ENCODE assay signal across 23 cellular contexts in the genomic region with DNA sequence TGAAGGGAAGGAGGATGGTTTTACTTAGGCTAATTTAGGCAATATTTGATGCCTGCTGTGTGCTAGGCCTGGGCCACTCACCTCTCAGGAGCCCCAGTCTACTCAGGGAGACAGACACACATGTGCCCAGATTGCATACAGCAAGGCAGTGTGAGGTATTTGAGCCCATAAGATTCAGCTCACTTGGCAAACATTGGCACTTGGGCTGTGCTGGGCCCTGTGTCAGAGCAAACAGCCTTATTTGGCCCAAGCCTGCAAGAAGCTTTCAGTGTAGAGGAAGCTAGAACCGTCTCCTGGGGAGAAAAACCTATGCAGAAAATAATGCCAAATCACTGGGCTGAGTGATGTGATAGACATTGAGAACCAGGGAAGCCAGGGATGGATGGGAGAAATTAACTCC. TPM values are rescaled to one million over a fixed set of nuclear protein-coding genes. Genes with fewer than 3 reads are reported as not detected.
DNase-seq lines count a peak whose midpoint lies in the region; ATAC-seq and TF ChIP-seq lines count a peak whose summit lies in the region.
"Had no signal": no experiment of that assay in that cellular context is flagged by ENCODE, and none has a peak within 500 bp of the region (broad histone marks: within the 10 kb centered on the region; RNA-seq: fewer than 3 reads in every experiment).

No MANE protein-coding gene starts in this region.

- peaks cover 7 to 15% of the 10 kb centered on the region in 2 experiments; a peak in 3 of 4 replicates for H3K79me1 ChIP-seq in IMR-90 (ENCODE audit: low read depth in 1 of 2, low read length in 2 of 2)

- no peak overlapping the region for H3K23ac ChIP-seq in IMR-90 (ENCODE audit: low read depth, low read length)

- ATAC-seq in IMR-90 (ENCODE audit: low read depth) (no peak), left lobe of liver (peak; percentile 61), thoracic aorta (ENCODE audit: insufficient number of reproducible peaks, low FRiP score, low read depth) (no peak)
- ATAC-seq in activated naive CD8-positive, alpha-beta T cell treated with anti-CD3 and anti-CD28 coated beads, Interleukin-2, amount 50 U/mL, for 24 hours: no peak
- ATAC-seq: activated CD8-positive, alpha-beta memory T cell treated with anti-CD3 and anti-CD28 coated beads, Interleukin-2, amount 10 ng/mL, durations not matched to agents 7 days and 5 days; GM12878 had no signal

- H2AFZ ChIP-seq in IMR-90 (replicated peaks; ENCODE audit: low read length, poor library complexity): peak overlapping the region; percentile 67

- H3K4me2 ChIP-seq in IMR-90 (ENCODE audit: low read depth, low read length): no peak overlapping the region
- H3K4me2 ChIP-seq: smooth muscle cell had no signal

- peak overlapping the region; percentile 33 for H2BK20ac ChIP-seq in IMR-90 (ENCODE audit: low read depth, low read length)

- peaks cover 14% of the 10 kb centered on the region for H3K4me1 ChIP-seq in IMR-90 (ENCODE audit: control insufficient read depth, insufficient read depth, low read length)
- H3K4me1 ChIP-seq in thoracic aorta (ENCODE audit: control insufficient read depth in 1 of 2, low read depth in 2 of 2): peaks cover 11 to 46% of the 10 kb centered on the region in 2 donors
- peaks cover 8% of the 10 kb centered on the region for H3K4me1 ChIP-seq in effector memory CD4-positive, alpha-beta T cell (ENCODE audit: control insufficient read depth, insufficient read depth, low read length, poor library complexity, severe bottlenecking)

- no peaks in the 10 kb centered on the region for H3K36me3 ChIP-seq in IMR-90 (ENCODE audit: control insufficient read depth, insufficient read depth, low read length)
- H3K36me3 ChIP-seq in thoracic aorta: no peaks in the 10 kb centered on the region
- H3K36me3 ChIP-seq in effector memory CD4-positive, alpha-beta T cell (ENCODE audit: control insufficient read depth, insufficient read depth, low read length): no peaks in the 10 kb centered on the region
- H3K36me3 ChIP-seq: neutrophil, vagina had no signal

- H3K56ac ChIP-seq in IMR-90 (ENCODE audit: extremely low read depth, insufficient read depth, low read length): no peak overlapping the region

- no peaks in the 10 kb centered on the region for H3K36me3 Mint-ChIP-seq in activated naive CD8-positive, alpha-beta T cell treated with anti-CD3 and anti-CD28 coated beads, Interleukin-2, amount 50 U/mL, for 24 hours (ENCODE audit: low read depth)
- H3K36me3 Mint-ChIP-seq in activated CD4-positive, alpha-beta memory T cell treated with anti-CD3 and anti-CD28 coated beads, Interleukin-2, amount 10 ng/mL, durations not matched to agents 7 days and 5 days (ENCODE audit: low read depth): no peaks in the 10 kb centered on the region
- no peaks in the 10 kb centered on the region for H3K36me3 Mint-ChIP-seq in activated naive CD4-positive, alpha-beta T cell treated with anti-CD3 and anti-CD28 coated beads for 36 hours (ENCODE audit: low read depth)
- H3K36me3 Mint-ChIP-seq: activated CD8-positive, alpha-beta memory T cell treated with anti-CD3 and anti-CD28 coated beads, Interleukin-2, amount 10 ng/mL, durations not matched to agents 7 days and 5 days had no signal

- no peak for TF ChIP-seq POLR2A in IMR-90 (IDR thresholded peaks at IDR 0.05; ENCODE audit: low read depth, low read length)

- H3K27ac Mint-ChIP-seq in activated naive CD8-positive, alpha-beta T cell treated with anti-CD3 and anti-CD28 coated beads, Interleukin-2, amount 50 U/mL, for 24 hours: no peak overlapping the region
- H3K27ac Mint-ChIP-seq in activated CD4-positive, alpha-beta memory T cell treated with anti-CD3 and anti-CD28 coated beads, Interleukin-2, amount 10 ng/mL, durations not matched to agents 7 days and 5 days: no peak overlapping the region
- no peak overlapping the region for H3K27ac Mint-ChIP-seq in activated naive CD4-positive, alpha-beta T cell treated with anti-CD3 and anti-CD28 coated beads for 36 hours
- H3K27ac Mint-ChIP-seq: activated CD4-positive, alpha-beta T cell treated with anti-CD3 and anti-CD28 coated beads, Interleukin-2, amount 10 ng/mL, durations not matched to agents 7 days and 5 days; activated CD8-positive, alpha-beta memory T cell treated with anti-CD3 and anti-CD28 coated beads, Interleukin-2, amount 10 ng/mL, durations not matched to agents 7 days and 5 days; activated naive CD4-positive, alpha-beta T cell treated with anti-CD3 and anti-CD28 coated beads, Interleukin-2, amount 10 ng/mL, durations not matched to agents 7 days and 5 days had no signal

- peaks cover 11% of the 10 kb centered on the region for H3K4me1 Mint-ChIP-seq in activated naive CD8-positive, alpha-beta T cell treated with anti-CD3 and anti-CD28 coated beads, Interleukin-2, amount 50 U/mL, for 24 hours
- H3K4me1 Mint-ChIP-seq in activated CD4-positive, alpha-beta memory T cell treated with anti-CD3 and anti-CD28 coated beads, Interleukin-2, amount 10 ng/mL, durations not matched to agents 7 days and 5 days: peaks cover 11% of the 10 kb centered on the region
- peaks cover 11% of the 10 kb centered on the region for H3K4me1 Mint-ChIP-seq in activated naive CD4-positive, alpha-beta T cell treated with anti-CD3 and anti-CD28 coated beads for 36 hours (ENCODE audit: low read depth)

- intact Hi-C loops in IMR-90 (cut with micrococcal nuclease): loop anchor here (10.0 kb wide), 1 partner anchor 388 kb away; no protein-coding TSS in a partner anchor
- intact Hi-C loops in activated naive CD4-positive, alpha-beta T cell treated with anti-CD3 and anti-CD28 coated beads for 36 hours (cut with micrococcal nuclease): no loop called here

- TF ChIP-seq CTCF in IMR-90 (conservative IDR thresholded peaks at IDR 0.05; ENCODE audit: low read depth, low read length) (no peak), astrocyte of the spinal cord (IDR thresholded peaks at IDR 0.05; ENCODE audit: low read depth, low read length) (no peak), thoracic aorta (IDR thresholded peaks at IDR 0.05) (no peak)

- H3K18ac ChIP-seq in IMR-90 (ENCODE audit: low read depth, low read length): peak overlapping the region; percentile 31; the same call in 1 of the 2 replicates

- POLR2A ChIA-PET in IMR-90 (lab: Charles Lee; ENCODE audit: unreplicated experiment): no interaction called here
- POLR2A ChIA-PET in activated CD4-positive, alpha-beta memory T cell treated with anti-CD3 and anti-CD28 coated beads, Interleukin-2, amount 10 ng/mL, durations not matched to agents 7 days and 5 days (lab: Charles Lee): interaction anchor here (1.8 to 2.3 kb wide), 2 partner anchors 10 to 19 kb away, joined by 3 to 7 read pairs; no protein-coding TSS in a partner anchor

- H3K9me3 ChIP-seq in IMR-90 (ENCODE audit: control insufficient read depth, insufficient read depth, low read length) (peaks cover 3% of the 10 kb centered on the region; the same call in 1 of the 2 replicates), thoracic aorta (no peaks in the 10 kb centered on the region)
- no peaks in the 10 kb centered on the region for H3K9me3 ChIP-seq in effector memory CD4-positive, alpha-beta T cell (ENCODE audit: control insufficient read depth, low read length)
- H3K9me3 ChIP-seq: neutrophil, vagina had no signal

- H3K27ac ChIP-seq in IMR-90 (ENCODE audit: insufficient read depth, low read length) (no peak overlapping the region), thoracic aorta (peak overlapping the region; percentile 99)
- no peak overlapping the region for H3K27ac ChIP-seq in effector memory CD4-positive, alpha-beta T cell (ENCODE audit: insufficient read depth, low read length, poor library complexity, severe bottlenecking)
- H3K27ac ChIP-seq: neutrophil, vagina had no signal

- peak overlapping the region; percentile 53 for H2BK120ac ChIP-seq in IMR-90 (ENCODE audit: low read depth, low read length)

- no peaks in the 10 kb centered on the region for H3K27me3 ChIP-seq in IMR-90 (ENCODE audit: control insufficient read depth, insufficient read depth, low read length)
- no peaks in the 10 kb centered on the region for H3K27me3 ChIP-seq in thoracic aorta (replicated peaks; ENCODE audit: insufficient read depth)
- peaks cover 20% of the 10 kb centered on the region for H3K27me3 ChIP-seq in effector memory CD4-positive, alpha-beta T cell (replicated peaks; ENCODE audit: control insufficient read depth, insufficient read depth, low read length, poor library complexity, severe bottlenecking)
- H3K27me3 ChIP-seq: vagina had no signal

- DNase-seq in IMR-90: no peak
- peak; percentile 13 for DNase-seq in astrocyte of the spinal cord (ENCODE audit: low read depth, low spot score)
- no peak for DNase-seq in left lobe of liver (ENCODE audit: low spot score)
- DNase-seq in thoracic aorta (ENCODE audit: low spot score): no peak
- no peak for DNase-seq in effector memory CD4-positive, alpha-beta T cell
- no peak for DNase-seq in activated naive CD8-positive, alpha-beta T cell treated with anti-CD3 and anti-CD28 coated beads, Interleukin-2, amount 50 U/mL, for 24 hours
- no peak for DNase-seq in activated CD4-positive, alpha-beta memory T cell treated with anti-CD3 and anti-CD28 coated beads, Interleukin-2, amount 10 ng/mL, durations not matched to agents 7 days and 5 days
- no peak for DNase-seq in activated naive CD4-positive, alpha-beta T cell treated with anti-CD3 and anti-CD28 coated beads for 36 hours
- DNase-seq: activated CD4-positive, alpha-beta T cell treated with anti-CD3 and anti-CD28 coated beads, Interleukin-2, amount 10 ng/mL, durations not matched to agents 7 days and 5 days; activated CD8-positive, alpha-beta memory T cell treated with anti-CD3 and anti-CD28 coated beads, Interleukin-2, amount 10 ng/mL, durations not matched to agents 7 days and 5 days; activated naive CD4-positive, alpha-beta T cell treated with anti-CD3 and anti-CD28 coated beads, Interleukin-2, amount 10 ng/mL, durations not matched to agents 7 days and 5 days; erythroblast; H7; Kasumi-1; NCI-H1092; NCI-H1930; NCI-H774; stimulated activated CD4-positive, alpha-beta T cell treated with anti-CD3 and anti-CD28 coated beads, Interleukin-2, amount 100 ng/mL, for 24 hours; T-helper 9 cell had no signal

- H3K9me1 ChIP-seq in IMR-90 (ENCODE audit: insufficient read depth, low read length): 0 out of 2 replicates have a peak, but pooled peaks cover 4% of the 10 kb centered on the region

- peak overlapping the region; percentile 38 for H4K5ac ChIP-seq in IMR-90 (ENCODE audit: low read depth, low read length)

- H3K27me3 Mint-ChIP-seq in activated naive CD8-positive, alpha-beta T cell treated with anti-CD3 and anti-CD28 coated beads, Interleukin-2, amount 50 U/mL, for 24 hours: peaks cover 28% of the 10 kb centered on the region
- H3K27me3 Mint-ChIP-seq in activated CD4-positive, alpha-beta memory T cell treated with anti-CD3 and anti-CD28 coated beads, Interleukin-2, amount 10 ng/mL, durations not matched to agents 7 days and 5 days: peaks cover 26% of the 10 kb centered on the region
- H3K27me3 Mint-ChIP-seq in activated naive CD4-positive, alpha-beta T cell treated with anti-CD3 and anti-CD28 coated beads for 36 hours (ENCODE audit: low read depth): peaks cover 26% of the 10 kb centered on the region

- 83% methylated on average over 1 of the region's 1 CpG; no CpG with 5 or more reads in 1 of the 2 experiments for WGBS in IMR-90 (ENCODE audit: extremely low coverage in 2 of 2, insufficient read length in 1 of 2), 2 experiments

- CTCF ChIA-PET in IMR-90 (lab: Yijun Ruan, JAX): interaction anchor here (0.6 to 1.4 kb wide), 3 partner anchors 15 to 66 kb away, joined by 3 to 7 read pairs (median 4); no protein-coding TSS in a partner anchor
- CTCF ChIA-PET in activated CD4-positive, alpha-beta memory T cell treated with anti-CD3 and anti-CD28 coated beads, Interleukin-2, amount 10 ng/mL, durations not matched to agents 7 days and 5 days (lab: Charles Lee): interaction anchor here (0.8 to 2.5 kb wide), 3 partner anchors 22 to 81 kb away, joined by 3 to 13 read pairs (median 7); no protein-coding TSS in a partner anchor
- CTCF ChIA-PET in activated naive CD4-positive, alpha-beta T cell treated with anti-CD3 and anti-CD28 coated beads for 36 hours (lab: Charles Lee): interaction anchor here (0.6 to 2.4 kb wide), 7 partner anchors 19 to 381 kb away, joined by 3 to 11 read pairs (median 3); no protein-coding TSS in a partner anchor

- H4K8ac ChIP-seq in IMR-90 (ENCODE audit: low read depth in 2 of 2, low read length in 2 of 2): peak overlapping the region; percentile 6 to 45; a peak in 2 of 4 replicates

- H4K91ac ChIP-seq in IMR-90 (ENCODE audit: insufficient read depth, low read depth, low read length): peak overlapping the region; percentile 52; the same call in 1 of the 2 replicates

- peak overlapping the region; percentile 50 for H3K4ac ChIP-seq in IMR-90 (ENCODE audit: low read depth, low read length)

- 0 out of 3 replicates have a peak overlapping the region, but pooled peaks have one; percentile 3 for H2BK15ac ChIP-seq in IMR-90 (ENCODE audit: low read depth, low read length)

- in situ Hi-C loops in IMR-90 (cut with MboI; ENCODE audit: low sequenced_read_pairs) (no loop called here), astrocyte of the spinal cord (cut with HindIII; ENCODE audit: low sequenced_read_pairs) (no loop called here)

- no peaks in the 10 kb centered on the region for H3K9me3 Mint-ChIP-seq in activated naive CD8-positive, alpha-beta T cell treated with anti-CD3 and anti-CD28 coated beads, Interleukin-2, amount 50 U/mL, for 24 hours
- no peaks in the 10 kb centered on the region for H3K9me3 Mint-ChIP-seq in activated CD4-positive, alpha-beta memory T cell treated with anti-CD3 and anti-CD28 coated beads, Interleukin-2, amount 10 ng/mL, durations not matched to agents 7 days and 5 days
- no peaks in the 10 kb centered on the region for H3K9me3 Mint-ChIP-seq in activated naive CD4-positive, alpha-beta T cell treated with anti-CD3 and anti-CD28 coated beads for 36 hours
- H3K9me3 Mint-ChIP-seq: activated CD4-positive, alpha-beta T cell treated with anti-CD3 and anti-CD28 coated beads, Interleukin-2, amount 10 ng/mL, durations not matched to agents 7 days and 5 days; activated naive CD4-positive, alpha-beta T cell treated with anti-CD3 and anti-CD28 coated beads, Interleukin-2, amount 10 ng/mL, durations not matched to agents 7 days and 5 days had no signal

- peak overlapping the region; percentile 52 for H2AK9ac ChIP-seq in IMR-90 (replicated peaks; ENCODE audit: low read depth, low read length, poor library complexity)

- no TSS peak for BruUV-seq in IMR-90 (replicated peaks; lab: Mats Ljungman, UMichigan)

- no peak overlapping the region for H2BK5ac ChIP-seq in IMR-90 (ENCODE audit: low read depth, low read length, poor library complexity, severe bottlenecking)

- H3K9ac ChIP-seq in IMR-90 (ENCODE audit: low read depth, low read length): no peak overlapping the region

- dilution Hi-C loops in IMR-90 (cut with HindIII; ENCODE audit: low sequenced_read_pairs, unreplicated experiment): no loop called here

- no peak overlapping the region; the same call in 1 of the 2 replicates for H3K14ac ChIP-seq in IMR-90 (replicated peaks; ENCODE audit: low read depth, low read length)

- no peak for TF ChIP-seq RAD21 in IMR-90 (IDR thresholded peaks at IDR 0.05; ENCODE audit: low read length)

- H3K4me3 Mint-ChIP-seq in activated naive CD8-positive, alpha-beta T cell treated with anti-CD3 and anti-CD28 coated beads, Interleukin-2, amount 50 U/mL, for 24 hours: no peak overlapping the region
- H3K4me3 Mint-ChIP-seq in activated CD4-positive, alpha-beta memory T cell treated with anti-CD3 and anti-CD28 coated beads, Interleukin-2, amount 10 ng/mL, durations not matched to agents 7 days and 5 days: no peak overlapping the region
- no peak overlapping the region for H3K4me3 Mint-ChIP-seq in activated naive CD4-positive, alpha-beta T cell treated with anti-CD3 and anti-CD28 coated beads for 36 hours
- H3K4me3 Mint-ChIP-seq: activated CD4-positive, alpha-beta T cell treated with anti-CD3 and anti-CD28 coated beads, Interleukin-2, amount 10 ng/mL, durations not matched to agents 7 days and 5 days; activated CD8-positive, alpha-beta memory T cell treated with anti-CD3 and anti-CD28 coated beads, Interleukin-2, amount 10 ng/mL, durations not matched to agents 7 days and 5 days; activated naive CD4-positive, alpha-beta T cell treated with anti-CD3 and anti-CD28 coated beads, Interleukin-2, amount 10 ng/mL, durations not matched to agents 7 days and 5 days had no signal

- H3K4me3 ChIP-seq in IMR-90 (ENCODE audit: insufficient read depth, low read depth, low read length) (no peak overlapping the region), astrocyte of the spinal cord (ENCODE audit: low read depth, low read length) (no peak overlapping the region), thoracic aorta (no peak overlapping the region)
- H3K4me3 ChIP-seq in effector memory CD4-positive, alpha-beta T cell (ENCODE audit: insufficient read depth, low read depth, low read length, poor library complexity, severe bottlenecking): no peak overlapping the region
- H3K4me3 ChIP-seq: GM12878, smooth muscle cell, vagina had no signal

- H4K20me1 ChIP-seq in IMR-90 (ENCODE audit: insufficient read depth, low read length): no peaks in the 10 kb centered on the region; the same call in 1 of the 2 replicates

- peak overlapping the region; percentile 43 for H2AK5ac ChIP-seq in IMR-90 (ENCODE audit: low read depth, low read length)

RNA-seq across cellular contexts. Expression of a gene that starts 3.9 kb away (rescaled TPM):
- 103 and 139 TPM in 2 replicates for total RNA-seq in IMR-90 (2012; rRNA removed)
- polyA plus RNA-seq in IMR-90 (2012; rRNA removed): 41.3 and 48.9 TPM in 2 replicates
- polyA plus RNA-seq in IMR-90 (2012; cell fraction: cytosol; rRNA removed): 24.0 and 32.6 TPM in 2 replicates
- 15.3 and 50.5 TPM in 2 replicates for polyA plus RNA-seq in IMR-90 (2012; cell fraction: nucleus; rRNA removed; ENCODE audit: low replicate concordance)
- total RNA-seq in left lobe of liver: 0.45 TPM
- total RNA-seq in thoracic aorta: 100 to 1,000 TPM in 1 of 2 donors, 10 to 100 TPM in 1; 71.5 to 119 TPM
- not detected for total RNA-seq in activated CD4-positive, alpha-beta memory T cell treated with anti-CD3 and anti-CD28 coated beads, Interleukin-2, amount 10 ng/mL, durations not matched to agents 7 days and 5 days
- not detected for total RNA-seq in activated naive CD4-positive, alpha-beta T cell treated with anti-CD3 and anti-CD28 coated beads for 36 hours
- total RNA-seq: activated CD4-positive, alpha-beta T cell treated with anti-CD3 and anti-CD28 coated beads, Interleukin-2, amount 10 ng/mL, durations not matched to agents 7 days and 5 days; activated CD8-positive, alpha-beta memory T cell treated with anti-CD3 and anti-CD28 coated beads, Interleukin-2, amount 10 ng/mL, durations not matched to agents 7 days and 5 days had no signal

RNA-seq across cellular contexts. Expression of a gene that starts 55.5 kb away (rescaled TPM):
- 138 and 161 TPM in 2 replicates for total RNA-seq in IMR-90 (2012; rRNA removed)
- polyA plus RNA-seq in IMR-90 (2012; rRNA removed): 71.0 and 82.9 TPM in 2 replicates
- 30.3 and 58.3 TPM in 2 replicates for polyA plus RNA-seq in IMR-90 (2012; cell fraction: cytosol; rRNA removed)
- polyA plus RNA-seq in IMR-90 (2012; cell fraction: nucleus; rRNA removed; ENCODE audit: low replicate concordance): 34.6 and 96.3 TPM in 2 replicates
- 52.3 TPM for total RNA-seq in left lobe of liver
- total RNA-seq in thoracic aorta: 10 to 100 TPM; 66.9 to 80.8 TPM
- 100 to 1,000 TPM; 271 to 277 TPM for total RNA-seq in activated CD4-positive, alpha-beta memory T cell treated with anti-CD3 and anti-CD28 coated beads, Interleukin-2, amount 10 ng/mL, durations not matched to agents 7 days and 5 days
- 100 to 1,000 TPM; 381 to 409 TPM for total RNA-seq in activated naive CD4-positive, alpha-beta T cell treated with anti-CD3 and anti-CD28 coated beads for 36 hours

RNA-seq across cellular contexts. Expression of a gene that starts 56.1 kb away (rescaled TPM):
- 31.0 and 59.2 TPM in 2 replicates for total RNA-seq in IMR-90 (2012; rRNA removed)
- 43.5 and 52.6 TPM in 2 replicates for polyA plus RNA-seq in IMR-90 (2012; rRNA removed)
- polyA plus RNA-seq in IMR-90 (2012; cell fraction: cytosol; rRNA removed): 13.7 and 23.7 TPM in 2 replicates
- 4.7 and 28.5 TPM in 2 replicates for polyA plus RNA-seq in IMR-90 (2012; cell fraction: nucleus; rRNA removed; ENCODE audit: low replicate concordance)
- total RNA-seq in left lobe of liver: 22.7 TPM
- total RNA-seq in thoracic aorta: 10 to 100 TPM; 29.8 to 48.2 TPM
- 10 to 100 TPM; 58.1 to 60.4 TPM for total RNA-seq in activated CD4-positive, alpha-beta memory T cell treated with anti-CD3 and anti-CD28 coated beads, Interleukin-2, amount 10 ng/mL, durations not matched to agents 7 days and 5 days
- 10 to 100 TPM; 53.7 to 56.7 TPM for total RNA-seq in activated naive CD4-positive, alpha-beta T cell treated with anti-CD3 and anti-CD28 coated beads for 36 hours

Comparison
In these comparisons a context has a peak if more than half of its experiments do, and no peak if none do; other contexts are left out.
1. H3K27ac ChIP-seq: peak in thoracic aorta (2 of 2); none in IMR-90 (single experiment) and effector memory CD4-positive, alpha-beta T cell (single experiment).
2. RNA of a gene that starts 3.9 kb away (total RNA-seq): 71.5 to 119 TPM in thoracic aorta and 103 to 139 TPM in IMR-90; 0.45 TPM in left lobe of liver (single experiment), not detected in activated CD4-positive, alpha-beta memory T cell treated with anti-CD3 and anti-CD28 coated beads, Interleukin-2, amount 10 ng/mL, durations not matched to agents 7 days and 5 days and not detected in activated naive CD4-positive, alpha-beta T cell treated with anti-CD3 and anti-CD28 coated beads for 36 hours; every median in the first group is over 10 times any median in the second.